Comparison of ENCODE assay signal across 1 cellular context in the genomic region with DNA sequence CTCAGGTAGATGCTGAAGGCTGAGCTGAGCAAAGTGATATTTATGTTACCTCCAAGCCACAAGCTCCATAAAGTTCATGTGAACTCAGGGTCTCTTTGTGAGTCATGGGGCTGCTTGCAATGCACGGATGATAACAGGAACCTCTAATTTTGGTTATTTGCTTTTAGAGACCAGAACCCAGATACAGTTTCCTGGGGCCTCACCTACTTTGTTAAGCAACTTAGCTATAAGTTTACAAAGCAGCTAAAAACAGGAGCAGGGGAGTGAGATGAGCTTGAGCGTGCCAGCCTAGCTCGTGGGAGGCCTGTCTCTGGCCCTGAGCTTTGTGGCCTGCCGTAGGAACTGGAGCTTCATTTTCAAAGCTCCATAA.
A peak's percentile ranks its signal among the peaks of the same experiment; 100 is the strongest.
TF ChIP-seq lines count a peak whose summit lies in the region.

No MANE protein-coding gene starts in this region.

TF ChIP-seq in K562, 482 proteins besides CTCF, POLR2A, EP300 and RAD21:
- TF ChIP-seq XRCC3 (IDR thresholded peaks at IDR 0.05) (no peak), CEBPG (CRISPR knock-in tag; IDR thresholded peaks at IDR 0.05) (no peak), CEBPG (tag; conservative IDR thresholded peaks at IDR 0.05 in 1 of 2, IDR thresholded peaks at IDR 0.05 in 1 of 2) (peak in 1 of 2 experiments; percentile 32; a peak in 1 of 4 replicates)
